ENCODE assay signal across 10 cellular contexts in genomic region chr10:112461029-112461887, GRCh38. TPM values are rescaled to one million over a fixed set of nuclear protein-coding genes. Genes with fewer than 3 reads are reported as not detected.
DNase-seq lines count a peak whose midpoint lies in the region; ATAC-seq and TF ChIP-seq lines count a peak whose summit lies in the region.
"Had no signal": no experiment of that assay in that cellular context is flagged by ENCODE, and none has a peak within 500 bp of the region (broad histone marks: within the 10 kb centered on the region; RNA-seq: fewer than 3 reads in every experiment).

No MANE protein-coding gene starts in this region.

- TF ChIP-seq CTCF in HCT116 (IDR thresholded peaks at IDR 0.05 in 2 of 3, conservative IDR thresholded peaks at IDR 0.05 in 1 of 3; ENCODE audit: borderline replicate concordance in 1 of 3, insufficient read depth in 1 of 3, low read depth in 2 of 3, low read length in 2 of 3) (no peak), glutamatergic neuron (IDR thresholded peaks at IDR 0.05; ENCODE audit: partially characterized antibody, unreplicated experiment) (no peak)

- H3K79me2 ChIP-seq in HCT116 (ENCODE audit: insufficient read depth, low read length): peaks cover 57% of the 10 kb centered on the region

- no peak overlapping the region for H3K4me3 Mint-ChIP-seq in activated T-helper 2 cell treated with anti-CD3 and anti-CD28 coated beads, Interferon-gamma antibody, Interleukin-2, Interleukin-4, amounts not matched to agents 10 μg/mL and 5 μg/mL and 100 μg/mL, durations not matched to agents 14 hours and 24 hours and 36 hours (ENCODE audit: low read depth)
- H3K4me3 Mint-ChIP-seq in glutamatergic neuron (ENCODE audit: unreplicated experiment): no peak overlapping the region
- H3K4me3 Mint-ChIP-seq: effector memory CD8-positive, alpha-beta T cell had no signal

- H3K4me1 ChIP-seq in HCT116 (ENCODE audit: control insufficient read depth in 1 of 2, insufficient read depth in 2 of 2, low read length in 2 of 2): peaks cover 0 to 15% of the 10 kb centered on the region in 2 experiments; a peak in 2 of 4 replicates

- no peak for TF ChIP-seq POLR2A in HCT116 (IDR thresholded peaks at IDR 0.05; ENCODE audit: borderline replicate concordance, extremely low read depth, insufficient read depth, insufficient read length)

- H3K27me3 ChIP-seq in HCT116 (ENCODE audit: insufficient read depth, low read length): no peaks in the 10 kb centered on the region

- peaks cover 10% of the 10 kb centered on the region for H3K4me1 Mint-ChIP-seq in activated T-helper 2 cell treated with anti-CD3 and anti-CD28 coated beads, Interferon-gamma antibody, Interleukin-2, Interleukin-4, amounts not matched to agents 10 μg/mL and 5 μg/mL and 100 μg/mL, durations not matched to agents 14 hours and 24 hours and 36 hours (ENCODE audit: low read depth)
- H3K4me1 Mint-ChIP-seq in glutamatergic neuron (ENCODE audit: low read depth, unreplicated experiment): no peaks in the 10 kb centered on the region

- peak overlapping the region; percentile 74 for H3K27ac Mint-ChIP-seq in activated T-helper 2 cell treated with anti-CD3 and anti-CD28 coated beads, Interferon-gamma antibody, Interleukin-2, Interleukin-4, amounts not matched to agents 10 μg/mL and 5 μg/mL and 100 μg/mL, durations not matched to agents 14 hours and 24 hours and 36 hours
- H3K27ac Mint-ChIP-seq in glutamatergic neuron (ENCODE audit: unreplicated experiment): peak overlapping the region; percentile 66

- no peaks in the 10 kb centered on the region for H4K20me1 ChIP-seq in HCT116 (ENCODE audit: insufficient read depth)

- DNase-seq in AG08396 (ENCODE audit: low spot score) (peak; percentile 27), HCT116 (ENCODE audit: low read depth, low spot score) (peak; percentile 83), glutamatergic neuron (no peak), NCI-H748 (lab: John Stamatoyannopoulos, UW; ENCODE audit: unreplicated experiment) (no peak), NCI-H146 (lab: John Stamatoyannopoulos, UW) (no peak), DMS153 (lab: John Stamatoyannopoulos, UW) (no peak)
- DNase-seq in activated T-helper 2 cell treated with anti-CD3 and anti-CD28 coated beads, Interferon-gamma antibody, Interleukin-2, Interleukin-4, amounts not matched to agents 10 μg/mL and 5 μg/mL and 100 μg/mL, durations not matched to agents 14 hours and 24 hours and 36 hours (ENCODE audit: low spot score): no peak
- DNase-seq: effector memory CD8-positive, alpha-beta T cell had no signal

- no peak overlapping the region for H3K9ac ChIP-seq in HCT116 (ENCODE audit: low read length)

- H3K9me2 ChIP-seq in HCT116 (ENCODE audit: insufficient read depth): no peaks in the 10 kb centered on the region

- intact Hi-C loops in HCT116 (cut with micrococcal nuclease): no loop called here
- intact Hi-C loops in activated T-helper 2 cell treated with anti-CD3 and anti-CD28 coated beads, Interferon-gamma antibody, Interleukin-2, Interleukin-4, amounts not matched to agents 10 μg/mL and 5 μg/mL and 100 μg/mL, durations not matched to agents 14 hours and 24 hours and 36 hours (cut with micrococcal nuclease): no loop called here

- H3K4me2 ChIP-seq in HCT116 (ENCODE audit: low read length): no peak overlapping the region

- ATAC-seq in HCT116 (0 out of 2 replicates have a peak, but pooled peaks have one; percentile 33), GM19397 (IDR thresholded peaks at IDR 0.05; ENCODE audit: unreplicated experiment) (no peak)
- ATAC-seq: effector memory CD8-positive, alpha-beta T cell had no signal

- no peaks in the 10 kb centered on the region for H3K9me3 Mint-ChIP-seq in activated T-helper 2 cell treated with anti-CD3 and anti-CD28 coated beads, Interferon-gamma antibody, Interleukin-2, Interleukin-4, amounts not matched to agents 10 μg/mL and 5 μg/mL and 100 μg/mL, durations not matched to agents 14 hours and 24 hours and 36 hours
- no peaks in the 10 kb centered on the region for H3K9me3 Mint-ChIP-seq in glutamatergic neuron (ENCODE audit: unreplicated experiment)
- H3K9me3 Mint-ChIP-seq: effector memory CD8-positive, alpha-beta T cell had no signal

- H3K9me3 ChIP-seq in HCT116 (ENCODE audit: control insufficient read depth in 1 of 2, insufficient read depth in 1 of 2, low read depth in 1 of 2, low read length in 2 of 2): no peaks in the 10 kb centered on the region

- H3K36me3 Mint-ChIP-seq in activated T-helper 2 cell treated with anti-CD3 and anti-CD28 coated beads, Interferon-gamma antibody, Interleukin-2, Interleukin-4, amounts not matched to agents 10 μg/mL and 5 μg/mL and 100 μg/mL, durations not matched to agents 14 hours and 24 hours and 36 hours (ENCODE audit: low read depth): peaks cover 42% of the 10 kb centered on the region
- H3K36me3 Mint-ChIP-seq in glutamatergic neuron (ENCODE audit: unreplicated experiment): no peaks in the 10 kb centered on the region

- H2AFZ ChIP-seq in HCT116 (ENCODE audit: low read depth, low read length, poor library complexity, severe bottlenecking): no peak overlapping the region

- no peak overlapping the region for H3K27ac ChIP-seq in HCT116 (ENCODE audit: low read depth, low read length)

- no peak for TF ChIP-seq RAD21 in HCT116 (IDR thresholded peaks at IDR 0.05; ENCODE audit: low read depth)

- BruUV-seq in HCT116 (replicated peaks; lab: Mats Ljungman, UMichigan): TSS peak; percentile 22

- POLR2A ChIA-PET in HCT116 (lab: Charles Lee): no interaction called here

- H3K27me3 Mint-ChIP-seq in activated T-helper 2 cell treated with anti-CD3 and anti-CD28 coated beads, Interferon-gamma antibody, Interleukin-2, Interleukin-4, amounts not matched to agents 10 μg/mL and 5 μg/mL and 100 μg/mL, durations not matched to agents 14 hours and 24 hours and 36 hours (ENCODE audit: low read depth): no peaks in the 10 kb centered on the region
- no peaks in the 10 kb centered on the region for H3K27me3 Mint-ChIP-seq in glutamatergic neuron (ENCODE audit: unreplicated experiment)
- H3K27me3 Mint-ChIP-seq: effector memory CD8-positive, alpha-beta T cell had no signal

- H3K4me3 ChIP-seq in HCT116 (replicated peaks in 1 of 2; ENCODE audit: low read depth in 1 of 2, low read length in 2 of 2): no peak overlapping the region
- H3K4me3 ChIP-seq: lung had no signal

- CTCF ChIA-PET in HCT116 (lab: Charles Lee): interaction anchor here (3.0 kb wide), 1 partner anchor 11 kb away, joined by 20 read pairs; no protein-coding TSS in a partner anchor

- H3K36me3 ChIP-seq in HCT116 (ENCODE audit: control insufficient read depth in 1 of 2, insufficient read depth in 2 of 2, low read length in 2 of 2): peaks cover 18 to 31% of the 10 kb centered on the region in 2 experiments

- RAD21 ChIA-PET in HCT116 (lab: Charles Lee; ENCODE audit: low non-redundant PET in 1 of 2, low total read pairs in 2 of 2, uncharacterized antibody in 2 of 2, unreplicated experiment in 2 of 2): no interaction called here

TF ChIP-seq in HCT116, 20 proteins besides CTCF, POLR2A, EP300 and RAD21 (continues in another document):
- TF ChIP-seq TCF7L2 (IDR thresholded peaks at IDR 0.05; ENCODE audit: borderline replicate concordance, extremely low read depth, insufficient read depth, insufficient read length) (no peak), EGR1 (IDR thresholded peaks at IDR 0.05; ENCODE audit: low read depth) (no peak), POLR2AphosphoS5 (IDR thresholded peaks at IDR 0.05; ENCODE audit: low read depth, low read length) (no peak), ELF1 (IDR thresholded peaks at IDR 0.05; ENCODE audit: borderline replicate concordance, low read depth) (no peak), FOSL1 (IDR thresholded peaks at IDR 0.05; ENCODE audit: low read depth) (peak; percentile 45), YY1 (IDR thresholded peaks at IDR 0.05; ENCODE audit: extremely low read depth, insufficient replicate concordance, low read depth, low read length) (no peak), CBX3 (IDR thresholded peaks at IDR 0.05; ENCODE audit: low read depth) (peak; percentile 83; the same call in 1 of the 2 replicates), JUND (IDR thresholded peaks at IDR 0.05) (peak; percentile 27; the same call in 1 of the 2 replicates), CEBPB (IDR thresholded peaks at IDR 0.05; ENCODE audit: low read depth) (peak; percentile 97), ZNF274 (IDR thresholded peaks at IDR 0.05; ENCODE audit: low read depth, low read length) (no peak), ATF3 (IDR thresholded peaks at IDR 0.05) (peak; percentile 48; the same call in 1 of the 2 replicates), ZFX (IDR thresholded peaks at IDR 0.05) (no peak), SIN3A (IDR thresholded peaks at IDR 0.05; ENCODE audit: low read depth) (no peak)

RNA-seq across cellular contexts. Expression of gene VTI1A, which starts 14.2 kb away (rescaled TPM):
- 80.7 TPM for total RNA-seq in HCT116 (2021; ENCODE audit: unreplicated experiment)
- polyA plus RNA-seq in HCT116 (2012): 15.4 and 23.6 TPM in 2 replicates
- 33.6 and 39.5 TPM in 2 replicates for total RNA-seq in activated T-helper 2 cell treated with anti-CD3 and anti-CD28 coated beads, Interferon-gamma antibody, Interleukin-2, Interleukin-4, amounts not matched to agents 10 μg/mL and 5 μg/mL and 100 μg/mL, durations not matched to agents 14 hours and 24 hours and 36 hours
- 61.0 TPM for total RNA-seq in glutamatergic neuron (ENCODE audit: unreplicated experiment)

RNA-seq across cellular contexts. Expression of gene ZDHHC6, which starts 14.5 kb away (rescaled TPM):
- 88.5 TPM for total RNA-seq in HCT116 (2021; ENCODE audit: unreplicated experiment)
- 28.5 and 41.6 TPM in 2 replicates for polyA plus RNA-seq in HCT116 (2012)
- total RNA-seq in activated T-helper 2 cell treated with anti-CD3 and anti-CD28 coated beads, Interferon-gamma antibody, Interleukin-2, Interleukin-4, amounts not matched to agents 10 μg/mL and 5 μg/mL and 100 μg/mL, durations not matched to agents 14 hours and 24 hours and 36 hours: 42.9 and 43.2 TPM in 2 replicates
- total RNA-seq in glutamatergic neuron (ENCODE audit: unreplicated experiment): 33.0 TPM

Comparison
In these comparisons a context has a peak if more than half of its experiments do, and no peak if none do; other contexts are left out.
1. DNase-seq: peak in AG08396 (single experiment) and HCT116 (single experiment); none in activated T-helper 2 cell treated with anti-CD3 and anti-CD28 coated beads, Interferon-gamma antibody, Interleukin-2, Interleukin-4, amounts not matched to agents 10 μg/mL and 5 μg/mL and 100 μg/mL, durations not matched to agents 14 hours and 24 hours and 36 hours (single experiment), glutamatergic neuron (single experiment), NCI-H748 (single experiment), NCI-H146 (single experiment) and DMS153 (single experiment).